Comparison of ENCODE assay signal across 30 cellular contexts in genomic region chr21:40689241-40689640, GRCh38.
"Had no signal": no experiment of that assay in that cellular context is flagged by ENCODE, and none has a peak within 500 bp of the region (broad histone marks: within the 10 kb centered on the region; RNA-seq: fewer than 3 reads in every experiment).

No MANE protein-coding gene starts in this region.

- H3K9me3 ChIP-seq: adrenal gland, body of pancreas, colonic mucosa had no signal

- H3K36me3 ChIP-seq: adrenal gland, cardiac muscle cell, colonic mucosa had no signal

- H3K27me3 ChIP-seq: adrenal gland, body of pancreas, cardiac muscle cell, colonic mucosa had no signal

- H3K4me1 Mint-ChIP-seq: activated B cell treated with CpG ODN at 0.5 μM for 24 hours; activated naive CD4-positive, alpha-beta T cell treated with anti-CD3 and anti-CD28 coated beads, Interleukin-2, amount 50 U/mL, for 24 hours; activated naive CD8-positive, alpha-beta T cell treated with anti-CD3 and anti-CD28 coated beads for 36 hours; activated naive CD8-positive, alpha-beta T cell treated with anti-CD3 and anti-CD28 coated beads, Interleukin-2, amount 50 U/mL, for 24 hours had no signal

- H3K27ac Mint-ChIP-seq: activated B cell treated with CpG ODN at 0.5 μM for 24 hours; activated CD8-positive, alpha-beta T cell treated with anti-CD3 and anti-CD28 coated beads for 36 hours; activated naive CD4-positive, alpha-beta T cell treated with anti-CD3 and anti-CD28 coated beads for 36 hours; activated naive CD4-positive, alpha-beta T cell treated with anti-CD3 and anti-CD28 coated beads, Interleukin-2, amount 50 U/mL, for 24 hours; activated naive CD8-positive, alpha-beta T cell treated with anti-CD3 and anti-CD28 coated beads for 36 hours; activated naive CD8-positive, alpha-beta T cell treated with anti-CD3 and anti-CD28 coated beads, Interleukin-2, amount 50 U/mL, for 24 hours; activated T-helper 1 cell treated with anti-CD3 and anti-CD28 coated beads, Interleukin-12 subunit alpha, Interleukin-12 subunit beta, Interleukin-2, Interleukin-4 antibody, amounts not matched to agents 30 ng/mL and 10 ng/mL and 1 ng/mL, durations not matched to agents 14 hours and 24 hours and 36 hours; activated T-helper 2 cell treated with anti-CD3 and anti-CD28 coated beads, Interferon-gamma antibody, Interleukin-2, Interleukin-4, amounts not matched to agents 10 μg/mL and 5 μg/mL and 100 μg/mL, durations not matched to agents 14 hours and 24 hours and 36 hours had no signal

- H3K4me3 ChIP-seq: adrenal gland, body of pancreas, cardiac muscle cell, colonic mucosa had no signal

- DNase-seq: activated B cell treated with CpG ODN at 0.5 μM for 24 hours; activated CD4-positive, alpha-beta T cell treated with anti-CD3 and anti-CD28 coated beads for 48 hours; activated CD4-positive, alpha-beta T cell treated with anti-CD3 and anti-CD28 coated beads, Interleukin-2, amount 50 U/mL, for 1 hour; activated CD4-positive, alpha-beta T cell treated with anti-CD3 and anti-CD28 coated beads, Interleukin-2, amount 50 U/mL, for 48 hours; activated CD8-positive, alpha-beta memory T cell treated with anti-CD3 and anti-CD28 coated beads for 24 hours; activated CD8-positive, alpha-beta T cell treated with anti-CD3 and anti-CD28 coated beads for 36 hours; activated effector memory CD4-positive, alpha-beta T cell treated with anti-CD3 and anti-CD28 coated beads, Interleukin-2, amount 50 U/mL, for 16 hours; activated naive CD4-positive, alpha-beta T cell treated with anti-CD3 and anti-CD28 coated beads for 36 hours; activated naive CD8-positive, alpha-beta T cell treated with anti-CD3 and anti-CD28 coated beads for 36 hours; activated naive CD8-positive, alpha-beta T cell treated with anti-CD3 and anti-CD28 coated beads, Interleukin-2, amount 50 U/mL, for 24 hours; activated T-cell treated with anti-CD3 and anti-CD28 coated beads, Interleukin-2, amount 50 U/mL, for 1 hour; activated T-cell treated with anti-CD3 and anti-CD28 coated beads, Interleukin-2, amount 50 U/mL, for 48 hours; adrenal gland; amygdala; aorta; body of pancreas; central memory CD4-positive, alpha-beta T cell; cerebellar nuclear complex; colonic mucosa; effector CD8-positive, alpha-beta T cell; foreskin fibroblast; T-helper 2 cell had no signal

- H3K27ac ChIP-seq: body of pancreas, colonic mucosa, epithelial cell of prostate, VCaP had no signal

- H3K36me3 Mint-ChIP-seq: activated naive CD4-positive, alpha-beta T cell treated with anti-CD3 and anti-CD28 coated beads, Interleukin-2, amount 50 U/mL, for 24 hours; activated naive CD8-positive, alpha-beta T cell treated with anti-CD3 and anti-CD28 coated beads for 36 hours had no signal

- H3K27me3 Mint-ChIP-seq: activated B cell treated with CpG ODN at 0.5 μM for 24 hours; activated naive CD8-positive, alpha-beta T cell treated with anti-CD3 and anti-CD28 coated beads, Interleukin-2, amount 50 U/mL, for 24 hours had no signal

- ATAC-seq: activated CD4-positive, CD25-positive, alpha-beta regulatory T cell treated with anti-CD3 and anti-CD28 coated beads, Interleukin-2, amount 50 U/mL, for 24 hours; activated CD8-positive, alpha-beta T cell treated with anti-CD3 and anti-CD28 coated beads for 36 hours; activated naive CD8-positive, alpha-beta T cell treated with anti-CD3 and anti-CD28 coated beads, Interleukin-2, amount 50 U/mL, for 24 hours; body of pancreas; esophagus mucosa had no signal

- H3K4me1 ChIP-seq: adrenal gland, body of pancreas, colonic mucosa had no signal

- H3K9me3 Mint-ChIP-seq: activated B cell treated with CpG ODN at 0.5 μM for 24 hours; activated CD8-positive, alpha-beta T cell treated with anti-CD3 and anti-CD28 coated beads for 36 hours; activated naive CD4-positive, alpha-beta T cell treated with anti-CD3 and anti-CD28 coated beads for 36 hours; activated naive CD4-positive, alpha-beta T cell treated with anti-CD3 and anti-CD28 coated beads, Interleukin-2, amount 50 U/mL, for 24 hours; activated naive CD8-positive, alpha-beta T cell treated with anti-CD3 and anti-CD28 coated beads for 36 hours; activated naive CD8-positive, alpha-beta T cell treated with anti-CD3 and anti-CD28 coated beads, Interleukin-2, amount 50 U/mL, for 24 hours; activated T-helper 1 cell treated with anti-CD3 and anti-CD28 coated beads, Interleukin-12 subunit alpha, Interleukin-12 subunit beta, Interleukin-2, Interleukin-4 antibody, amounts not matched to agents 30 ng/mL and 10 ng/mL and 1 ng/mL, durations not matched to agents 14 hours and 24 hours and 36 hours; activated T-helper 2 cell treated with anti-CD3 and anti-CD28 coated beads, Interferon-gamma antibody, Interleukin-2, Interleukin-4, amounts not matched to agents 10 μg/mL and 5 μg/mL and 100 μg/mL, durations not matched to agents 14 hours and 24 hours and 36 hours had no signal

- H3K4me3 Mint-ChIP-seq: activated B cell treated with CpG ODN at 0.5 μM for 24 hours; activated CD8-positive, alpha-beta T cell treated with anti-CD3 and anti-CD28 coated beads for 36 hours; activated naive CD4-positive, alpha-beta T cell treated with anti-CD3 and anti-CD28 coated beads for 36 hours; activated naive CD4-positive, alpha-beta T cell treated with anti-CD3 and anti-CD28 coated beads, Interleukin-2, amount 50 U/mL, for 24 hours; activated naive CD8-positive, alpha-beta T cell treated with anti-CD3 and anti-CD28 coated beads for 36 hours; activated naive CD8-positive, alpha-beta T cell treated with anti-CD3 and anti-CD28 coated beads, Interleukin-2, amount 50 U/mL, for 24 hours; activated T-helper 1 cell treated with anti-CD3 and anti-CD28 coated beads, Interleukin-12 subunit alpha, Interleukin-12 subunit beta, Interleukin-2, Interleukin-4 antibody, amounts not matched to agents 30 ng/mL and 10 ng/mL and 1 ng/mL, durations not matched to agents 14 hours and 24 hours and 36 hours had no signal
